In genomic region chr22:23793326-23793725, GRCh38 we compare ENCODE assay signal across 34 cellular contexts. TPM values are rescaled to one million over a fixed set of nuclear protein-coding genes. Genes with fewer than 3 reads are reported as not detected.
A peak's percentile ranks its signal among the peaks of the same experiment; 100 is the strongest.
DNase-seq lines count a peak whose midpoint lies in the region; ATAC-seq, FAIRE-seq and TF ChIP-seq lines count a peak whose summit lies in the region.
"Had no signal": no experiment of that assay in that cellular context is flagged by ENCODE, and none has a peak within 500 bp of the region (broad histone marks: within the 10 kb centered on the region; RNA-seq: fewer than 3 reads in every experiment).

No MANE protein-coding gene starts in this region.

- peak overlapping the region in 1 of 4 donors; percentile 13 for H3K4me3 Mint-ChIP-seq in IgD-negative memory B cell
- H3K4me3 Mint-ChIP-seq in T-helper 17 cell = no peak overlapping the region

- ATAC-seq in SK-N-SH treated with all-trans-retinoic acid at 6 μM for 48 hours = no peak
- ATAC-seq in T-helper 17 cell = no peak
- ATAC-seq: esophagus mucosa, left lung, Panc1, upper lobe of right lung had no signal

- no peak overlapping the region for H3K9ac ChIP-seq in SK-N-SH
- H3K9ac ChIP-seq in kidney (ENCODE audit: low read length in 2 of 2) = no peak overlapping the region
- H3K9ac ChIP-seq in mammary epithelial cell (ENCODE audit: insufficient read depth, low read length) = no peak overlapping the region

- intact Hi-C loops in kidney (cut with DNase I) (no loop called here), spleen (cut with DNase I; ENCODE audit: low total_unique reads) (no loop called here), mammary epithelial cell (cut with micrococcal nuclease) (no loop called here)

- TF ChIP-seq POLR2A in spleen (IDR thresholded peaks at IDR 0.05) = no peak

- H3K4me1 Mint-ChIP-seq in IgD-negative memory B cell (peaks cover 7 to 17% (median 13%) of the 10 kb centered on the region in 3 donors), T-helper 17 cell (peaks cover 10% of the 10 kb centered on the region)

- H3K79me2 ChIP-seq in SK-N-SH (ENCODE audit: insufficient read depth) (peaks cover 64% of the 10 kb centered on the region), mammary epithelial cell (ENCODE audit: insufficient read depth, low read length) (peaks cover 51% of the 10 kb centered on the region)

- in situ Hi-C loops in mammary epithelial cell (cut with MboI; ENCODE audit: low sequenced_read_pairs in 2 of 2) = no loop called here

- no peaks in the 10 kb centered on the region for H3K9me2 ChIP-seq in SK-N-SH

- no peaks in the 10 kb centered on the region for H3K9me3 ChIP-seq in SK-N-SH
- H3K9me3 ChIP-seq in kidney (ENCODE audit: control insufficient read depth in 1 of 2, low read length in 2 of 2) = no peaks in the 10 kb centered on the region
- no peaks in the 10 kb centered on the region for H3K9me3 ChIP-seq in spleen
- no peaks in the 10 kb centered on the region for H3K9me3 ChIP-seq in mammary epithelial cell (replicated peaks; ENCODE audit: insufficient read depth, low read length)
- no peaks in the 10 kb centered on the region for H3K9me3 ChIP-seq in T-helper 17 cell (ENCODE audit: control insufficient read depth, low read length, poor library complexity, severe bottlenecking)
- H3K9me3 ChIP-seq: left lung, sigmoid colon, upper lobe of right lung had no signal

- BruUV-seq in mammary epithelial cell (replicated peaks; lab: Mats Ljungman, UMichigan) = no TSS peak

- H3K9me3 Mint-ChIP-seq in IgD-negative memory B cell = no peaks in the 10 kb centered on the region

- H2AFZ ChIP-seq in SK-N-SH (ENCODE audit: low read depth) (no peak overlapping the region), mammary epithelial cell (ENCODE audit: low read depth, low read length) (no peak overlapping the region)

- CTCF ChIA-PET in SK-N-SH (lab: Yijun Ruan, JAX) = interaction anchor here (0.7 to 1.5 kb wide), 6 partner anchors 22 to 1697 kb away, joined by 3 to 9 read pairs (median 3); no protein-coding TSS in a partner anchor
- CTCF ChIA-PET in mammary epithelial cell (lab: Charles Lee; ENCODE audit: low non-redundant PET) = no interaction called here

- WGBS in SK-N-SH (ENCODE audit: low lambda C conversion rate) = 86% methylated on average over 6 of the region's 8 CpGs
- WGBS in spleen, 5 donors = 86 to 94% (median 90%) methylated on average over 6 to 8 of the region's 8 CpGs
- 85% methylated on average over 8 of the region's 8 CpGs for WGBS in mammary epithelial cell (ENCODE audit: low coverage, missing lambda C conversion rate)

- H3K27ac Mint-ChIP-seq in IgD-negative memory B cell = peak overlapping the region in 2 of 3 donors; percentile 46 to 84
- H3K27ac Mint-ChIP-seq in T-helper 17 cell = no peak overlapping the region

- H3K4me1 ChIP-seq in SK-N-SH (ENCODE audit: control insufficient read depth in 1 of 2, insufficient read depth in 2 of 2, low read depth in 1 of 2, low read length in 1 of 2) = peaks cover 0 to 35% of the 10 kb centered on the region in 2 experiments; a peak in 2 of 4 replicates
- peaks cover 5 to 7% of the 10 kb centered on the region in 2 donors for H3K4me1 ChIP-seq in kidney (ENCODE audit: control insufficient read depth in 1 of 2, insufficient read depth in 1 of 2, low read depth in 1 of 2, low read length in 2 of 2)
- H3K4me1 ChIP-seq in spleen = peaks cover 11 to 48% (median 25%) of the 10 kb centered on the region in 6 donors
- no peaks in the 10 kb centered on the region for H3K4me1 ChIP-seq in mammary epithelial cell (ENCODE audit: insufficient read depth, low read length)

- no peak overlapping the region for H3K4me2 ChIP-seq in SK-N-SH
- no peak overlapping the region for H3K4me2 ChIP-seq in mammary epithelial cell (ENCODE audit: insufficient read depth, low read depth, low read length)

- H3K27me3 Mint-ChIP-seq in IgD-negative memory B cell (no peaks in the 10 kb centered on the region), T-helper 17 cell (no peaks in the 10 kb centered on the region)

- no peak for TF ChIP-seq CTCF in SK-N-SH (IDR thresholded peaks at IDR 0.05)
- no peak for TF ChIP-seq CTCF in kidney (IDR thresholded peaks at IDR 0.05; ENCODE audit: borderline replicate concordance, extremely low read depth, insufficient read depth)
- TF ChIP-seq CTCF in spleen (IDR thresholded peaks at IDR 0.05 in 8 of 11, conservative IDR thresholded peaks at IDR 0.05 in 3 of 11) = no peak
- TF ChIP-seq CTCF in mammary epithelial cell (conservative IDR thresholded peaks at IDR 0.05 in 1 of 2, IDR thresholded peaks at IDR 0.05 in 1 of 2; ENCODE audit: extremely low read depth in 1 of 2, insufficient read depth in 1 of 2, low read depth in 1 of 2, low read length in 2 of 2) = no peak

- no peaks in the 10 kb centered on the region for H3K27me3 ChIP-seq in SK-N-SH (ENCODE audit: insufficient read depth)
- no peaks in the 10 kb centered on the region for H3K27me3 ChIP-seq in spleen (replicated peaks in 1 of 7)
- no peaks in the 10 kb centered on the region for H3K27me3 ChIP-seq in mammary epithelial cell (ENCODE audit: insufficient read depth, low read length)
- H3K27me3 ChIP-seq: left lung, sigmoid colon, upper lobe of right lung had no signal

- FAIRE-seq in kidney (lab: Jason Lieb, UNC) = no peak

- TF ChIP-seq EP300 in SK-N-SH (IDR thresholded peaks at IDR 0.05; ENCODE audit: borderline replicate concordance in 1 of 2, low read depth in 1 of 2, low read length in 1 of 2) = no peak

- POLR2A ChIA-PET in SK-N-SH (lab: Yijun Ruan, JAX) = interaction anchor here (0.6 kb wide), 1 partner anchor 53 kb away, joined by 3 read pairs; no protein-coding TSS in a partner anchor

- dilution Hi-C loops in mammary epithelial cell (cut with HindIII; ENCODE audit: low sequenced_read_pairs) = no loop called here

- H4K20me1 ChIP-seq in SK-N-SH (ENCODE audit: insufficient read depth) (peaks cover 45% of the 10 kb centered on the region), mammary epithelial cell (ENCODE audit: insufficient read depth, low read length) (no peaks in the 10 kb centered on the region)

- peaks cover 3% of the 10 kb centered on the region for H3F3A ChIP-seq in SK-N-SH (replicated peaks; ENCODE audit: insufficient read depth)

- no peak for TF ChIP-seq RAD21 in SK-N-SH (IDR thresholded peaks at IDR 0.05; ENCODE audit: low read length)

- H3K4me3 ChIP-seq in SK-N-SH (ENCODE audit: low read depth in 2 of 2, low read length in 1 of 2) = no peak overlapping the region
- H3K4me3 ChIP-seq in kidney (ENCODE audit: low read length in 2 of 2) = no peak overlapping the region
- no peak overlapping the region for H3K4me3 ChIP-seq in spleen
- H3K4me3 ChIP-seq in mammary epithelial cell (replicated peaks in 1 of 3; ENCODE audit: insufficient read depth in 1 of 3, low read depth in 2 of 3, low read length in 3 of 3) = no peak overlapping the region
- H3K4me3 ChIP-seq: left lung, sigmoid colon, upper lobe of right lung had no signal

- no peak overlapping the region for H3K27ac ChIP-seq in SK-N-SH (ENCODE audit: low read depth in 2 of 2, low read length in 1 of 2)
- H3K27ac ChIP-seq in kidney (ENCODE audit: low read depth in 2 of 2, low read length in 2 of 2) = no peak overlapping the region
- H3K27ac ChIP-seq in spleen = no peak overlapping the region
- no peak overlapping the region for H3K27ac ChIP-seq in mammary epithelial cell (ENCODE audit: insufficient read depth, low read depth, low read length)
- H3K27ac ChIP-seq: 22Rv1, C4-2B, left lung, sigmoid colon, upper lobe of right lung, VCaP had no signal

- H3K36me3 ChIP-seq in SK-N-SH (replicated peaks in 1 of 2; ENCODE audit: control insufficient read depth in 1 of 2, insufficient read depth in 2 of 2, low read length in 1 of 2) (peaks cover 33 to 42% of the 10 kb centered on the region in 2 experiments), kidney (ENCODE audit: control insufficient read depth in 1 of 2, insufficient read depth in 2 of 2, low read length in 2 of 2) (peaks cover 11 to 16% of the 10 kb centered on the region in 2 donors), spleen (peaks cover 0 to 94% (median 58%) of the 10 kb centered on the region in 6 donors), mammary epithelial cell (ENCODE audit: insufficient read depth, low read length) (peaks cover 15% of the 10 kb centered on the region)

- DNase-seq in SK-N-SH (peak; percentile 11), kidney (peak; percentile 43), spleen (peak; percentile 53), mammary epithelial cell (no peak), NCI-H1092 treated with DMSO at 0.1 percent for 48 hours (lab: John Stamatoyannopoulos, UW) (no peak), T-helper 17 cell (no peak)
- DNase-seq: activated CD4-positive, alpha-beta T cell treated with anti-CD3 and anti-CD28 coated beads for 48 hours; activated gamma-delta T cell; activated T-cell treated with anti-CD3 and anti-CD28 coated beads, Interleukin-2, amount 50 U/mL, for 1 hour; caudate nucleus; COR-L47; left lung; NCI-H1436 treated with DMSO at 0.1 percent for 48 hours; NCI-H2081 treated with DMSO at 0.1 percent for 48 hours; NCI-H226; occipital lobe; SHP77; sigmoid colon; stimulated activated CD4-positive, alpha-beta T cell treated with anti-CD3 and anti-CD28 coated beads, Interleukin-4, amount 100 ng/mL, for 24 hours; substantia nigra; upper lobe of right lung had no signal

- H3K36me3 Mint-ChIP-seq in IgD-negative memory B cell (peaks cover 2% of the 10 kb centered on the region), T-helper 17 cell (ENCODE audit: low read depth) (peaks cover 4% of the 10 kb centered on the region)

RNA-seq across cellular contexts. Expression of gene SMARCB1, which starts 6.6 kb away (rescaled TPM):
- polyA plus RNA-seq in SK-N-SH (2012; rRNA removed) (182 and 215 TPM in 2 replicates), IgD-negative memory B cell (117 TPM), kidney (ENCODE audit: insufficient read depth, low read depth, low replicate concordance) (68.7 TPM), spleen (100 to 1,000 TPM in 1 of 3 donors, 10 to 100 TPM in 2; 64.2 to 100 (median 86.9) TPM), mammary epithelial cell (111 TPM)
- polyA plus RNA-seq in SK-N-SH (2012; cell fraction: cytosol; rRNA removed) = 170 and 192 TPM in 2 replicates
- 113 and 134 TPM in 2 replicates for polyA plus RNA-seq in SK-N-SH (2012; cell fraction: nucleus; rRNA removed)
- total RNA-seq in kidney (79.0 TPM), spleen (100 to 1,000 TPM in 2 of 7 donors, 10 to 100 TPM in 5; 72.8 to 166 (median 84.6) TPM), mammary epithelial cell (10 to 100 TPM; 63.5 to 93.8 TPM), T-helper 17 cell (10 to 100 TPM; 45.0 to 53.6 TPM)
- polyA minus RNA-seq in mammary epithelial cell = 277 TPM

RNA-seq across cellular contexts. Expression of gene MMP11, which starts 20.7 kb away (rescaled TPM):
- polyA plus RNA-seq in SK-N-SH (2012; rRNA removed) (50.8 and 64.4 TPM in 2 replicates), IgD-negative memory B cell (6.6 TPM), kidney (ENCODE audit: insufficient read depth, low read depth, low replicate concordance) (2.7 TPM), spleen (1 to 10 TPM; 4.4 to 6.8 (median 4.7) TPM), mammary epithelial cell (0.26 TPM)
- polyA plus RNA-seq in SK-N-SH (2012; cell fraction: cytosol; rRNA removed) = 31.3 and 49.7 TPM in 2 replicates
- 48.3 and 75.0 TPM in 2 replicates for polyA plus RNA-seq in SK-N-SH (2012; cell fraction: nucleus; rRNA removed)
- total RNA-seq in kidney (4.4 TPM), spleen (10 to 100 TPM in 1 of 7 donors, 1 to 10 TPM in 5, under 1 TPM in 1; 0.66 to 11.0 (median 3.3) TPM), mammary epithelial cell (1 to 10 TPM in 1 of 2 donors, under 1 TPM in 1; 0.54 to 7.0 TPM), T-helper 17 cell (1 to 10 TPM in 1 of 2 donors, under 1 TPM in 1; 0.76 to 1.2 TPM)
- not detected for polyA minus RNA-seq in mammary epithelial cell

RNA-seq across cellular contexts. Expression of gene CHCHD10, which starts 25.6 kb away (rescaled TPM):
- polyA plus RNA-seq in SK-N-SH (2012; rRNA removed) (27.7 and 70.1 TPM in 2 replicates), IgD-negative memory B cell (70.6 TPM), kidney (ENCODE audit: insufficient read depth, low read depth, low replicate concordance) (1,445 TPM), spleen (100 to 1,000 TPM; 117 to 189 (median 167) TPM), mammary epithelial cell (28.8 TPM)
- 50.5 and 57.1 TPM in 2 replicates for polyA plus RNA-seq in SK-N-SH (2012; cell fraction: cytosol; rRNA removed)
- 31.9 and 32.3 TPM in 2 replicates for polyA plus RNA-seq in SK-N-SH (2012; cell fraction: nucleus; rRNA removed)
- total RNA-seq in kidney (190 TPM), spleen (100 to 1,000 TPM in 1 of 7 donors, 10 to 100 TPM in 6; 16.8 to 101 (median 83.4) TPM), mammary epithelial cell (10 to 100 TPM; 17.3 to 71.6 TPM), T-helper 17 cell (10 to 100 TPM; 31.6 to 44.0 TPM)
- 228 TPM for polyA minus RNA-seq in mammary epithelial cell

RNA-seq across cellular contexts. Expression of gene C22orf15, which starts 30.5 kb away (rescaled TPM):
- polyA plus RNA-seq in SK-N-SH (2012; rRNA removed) (1.6 and 2.5 TPM in 2 replicates), IgD-negative memory B cell (not detected), kidney (ENCODE audit: insufficient read depth, low read depth, low replicate concordance) (not detected), spleen (1 to 10 TPM in 1 of 3 donors, under 1 TPM in 2; 0.29 to 1.4 (median 0.59) TPM), mammary epithelial cell (not detected)
- polyA plus RNA-seq in SK-N-SH (2012; cell fraction: cytosol; rRNA removed) = 0.80 and 1.2 TPM in 2 replicates
- polyA plus RNA-seq in SK-N-SH (2012; cell fraction: nucleus; rRNA removed) = 6.0 and 8.1 TPM in 2 replicates
- total RNA-seq in kidney (not detected), spleen (under 1 TPM in 4 of 7 donors, not detected in 3; 0.44 to 0.97 (median 0.76) TPM), mammary epithelial cell (not detected), T-helper 17 cell (under 1 TPM; 0.30 to 0.81 TPM)
- polyA minus RNA-seq in mammary epithelial cell = not detected
- total RNA-seq: esophagus mucosa, H4, LHCN-M2, mesenteric fat pad, myocyte, occipital lobe, upper lobe of right lung had no signal

RNA-seq across cellular contexts. Expression of gene VPREB3, which starts 39.1 kb away (rescaled TPM):
- polyA plus RNA-seq in SK-N-SH (2012; rRNA removed) = 0.54 TPM in 1 of 2 replicates, not detected in the other
- polyA plus RNA-seq in SK-N-SH (2012; cell fraction: cytosol; rRNA removed) = 0.19 and 0.30 TPM in 2 replicates
- polyA plus RNA-seq in SK-N-SH (2012; cell fraction: nucleus; rRNA removed) = not detected in 2 replicates
- 1,081 TPM for polyA plus RNA-seq in IgD-negative memory B cell
- 1.0 TPM for total RNA-seq in kidney
- polyA plus RNA-seq in kidney (ENCODE audit: insufficient read depth, low read depth, low replicate concordance) = 1.3 TPM
- 100 to 1,000 TPM in 1 of 7 donors, 10 to 100 TPM in 6; 24.9 to 103 (median 49.5) TPM for total RNA-seq in spleen
- polyA plus RNA-seq in spleen = 100 to 1,000 TPM; 315 to 472 (median 377) TPM
- total RNA-seq in mammary epithelial cell = not detected
- not detected for polyA plus RNA-seq in mammary epithelial cell
- not detected for polyA minus RNA-seq in mammary epithelial cell
- 1 to 10 TPM in 1 of 2 donors, not detected in 1; 4.4 TPM for total RNA-seq in T-helper 17 cell
- total RNA-seq: fibroblast of villous mesenchyme, H4, left lung, LHCN-M2, mesenteric fat pad, occipital lobe, pulmonary artery endothelial cell, sigmoid colon, upper lobe of right lung had no signal

Comparison
In these comparisons a context has a peak if more than half of its experiments do, and no peak if none do; other contexts are left out.
1. DNase-seq: peak in SK-N-SH (single experiment), kidney (single experiment) and spleen (single experiment); none in mammary epithelial cell (single experiment), NCI-H1092 treated with DMSO at 0.1 percent for 48 hours (single experiment) and T-helper 17 cell (0 of 3).